In the genomic region with DNA sequence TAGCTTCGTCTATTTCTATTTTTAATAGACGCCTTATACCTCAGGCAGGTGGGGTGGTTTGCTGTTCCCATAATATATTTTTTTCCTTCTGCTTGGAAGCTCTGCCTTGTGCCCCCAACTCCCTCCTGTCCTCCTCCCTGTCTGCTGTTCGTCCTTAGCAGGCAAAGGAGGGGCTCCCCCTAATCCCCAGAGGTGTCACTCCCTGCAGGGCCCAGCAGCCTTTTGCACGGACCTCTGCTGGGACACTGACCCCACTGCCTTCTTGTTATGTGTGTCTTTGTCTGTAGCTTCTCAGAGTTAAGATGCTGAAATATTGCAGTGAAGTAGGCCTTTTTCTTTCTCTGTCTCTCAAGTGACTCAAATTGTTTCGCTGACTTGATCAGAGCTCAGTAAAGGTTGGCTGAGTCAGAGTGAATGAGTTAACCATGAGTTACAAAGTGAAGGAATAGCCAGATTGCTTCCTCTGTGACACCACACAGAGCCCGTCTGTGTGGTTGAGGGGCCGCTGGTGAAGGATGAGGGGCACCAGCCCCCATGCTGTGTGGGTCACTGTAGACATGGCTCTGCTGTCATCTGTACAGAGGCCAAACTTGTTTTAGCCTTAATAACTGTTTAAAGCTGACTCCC, we compare ENCODE assay signal across 8 cellular contexts. TPM values are rescaled to one million over a fixed set of nuclear protein-coding genes. Genes with fewer than 3 reads are reported as not detected.
A peak's percentile ranks its signal among the peaks of the same experiment; 100 is the strongest.
DNase-seq lines count a peak whose midpoint lies in the region; ATAC-seq and TF ChIP-seq lines count a peak whose summit lies in the region.

No MANE protein-coding gene starts in this region.

- H3K4me1 ChIP-seq in cardiac muscle cell (ENCODE audit: low read depth), result peaks cover 10% of the 10 kb centered on the region
- H3K4me1 ChIP-seq in esophagus muscularis mucosa, result peaks cover 14 to 48% (median 43%) of the 10 kb centered on the region in 4 donors

- TF ChIP-seq POLR2A in esophagus muscularis mucosa (IDR thresholded peaks at IDR 0.05; ENCODE audit: low read depth), result no peak

- DNase-seq in cardiac muscle cell (ENCODE audit: low read depth in 1 of 2, low spot score in 1 of 2), result peak in 1 of 2 donors; percentile 53
- DNase-seq in left ventricle myocardium superior, result no peak
- DNase-seq in esophagus muscularis mucosa (ENCODE audit: extremely low spot score), result no peak
- DNase-seq in RPMI8226, result no peak
- DNase-seq in MV-4-11 (lab: John Stamatoyannopoulos, UW), result no peak
- DNase-seq in SHP77 treated with DMSO at 0.1 percent for 48 hours (lab: John Stamatoyannopoulos, UW), result no peak

- no peaks in the 10 kb centered on the region for H3K27me3 ChIP-seq in cardiac muscle cell
- H3K27me3 ChIP-seq in esophagus muscularis mucosa, result no peaks in the 10 kb centered on the region

- H3K27ac ChIP-seq in cardiac muscle cell, result peak overlapping the region; percentile 60
- peak overlapping the region; percentile 24 to 69 (median 54) for H3K27ac ChIP-seq in esophagus muscularis mucosa (replicated peaks in 1 of 4)

- no peak for TF ChIP-seq EP300 in esophagus muscularis mucosa (IDR thresholded peaks at IDR 0.05)

- H3K4me3 ChIP-seq in cardiac muscle cell, result no peak overlapping the region
- no peak overlapping the region for H3K4me3 ChIP-seq in esophagus muscularis mucosa

- H3K36me3 ChIP-seq in cardiac muscle cell, result no peaks in the 10 kb centered on the region
- H3K36me3 ChIP-seq in esophagus muscularis mucosa, result no peaks in the 10 kb centered on the region

- intact Hi-C loops in left ventricle myocardium superior (cut with micrococcal nuclease) (no loop called here), esophagus muscularis mucosa (cut with DNase I) (loop anchor here (5.0 kb wide), 1 partner anchor 42 kb away; no protein-coding TSS in a partner anchor)

- WGBS in esophagus muscularis mucosa, result 64% methylated on average over 7 of the region's 7 CpGs

- H3K9me3 ChIP-seq in cardiac muscle cell (ENCODE audit: low read depth), result no peaks in the 10 kb centered on the region
- no peaks in the 10 kb centered on the region for H3K9me3 ChIP-seq in esophagus muscularis mucosa

- ATAC-seq in left ventricle myocardium superior (no peak), HG03439 (IDR thresholded peaks at IDR 0.05; ENCODE audit: unreplicated experiment) (peak; percentile 55), GM19455 (IDR thresholded peaks at IDR 0.05; ENCODE audit: unreplicated experiment) (no peak)

- no peak for TF ChIP-seq CTCF in cardiac muscle cell (IDR thresholded peaks at IDR 0.05; ENCODE audit: low read depth, low read length)
- no peak for TF ChIP-seq CTCF in esophagus muscularis mucosa (IDR thresholded peaks at IDR 0.05)

RNA-seq across cellular contexts. Expression of a gene that starts 47.7 kb away (rescaled TPM):
- total RNA-seq in cardiac muscle cell (11.3 and 13.2 TPM in 2 replicates), left ventricle myocardium superior (14.8 TPM), esophagus muscularis mucosa (10 to 100 TPM; 11.6 to 21.1 (median 13.0) TPM)
- polyA plus RNA-seq in cardiac muscle cell, result 19.2 and 26.0 TPM in 2 replicates
